8 cellular contexts compared by ENCODE assay signal in the genomic region with DNA sequence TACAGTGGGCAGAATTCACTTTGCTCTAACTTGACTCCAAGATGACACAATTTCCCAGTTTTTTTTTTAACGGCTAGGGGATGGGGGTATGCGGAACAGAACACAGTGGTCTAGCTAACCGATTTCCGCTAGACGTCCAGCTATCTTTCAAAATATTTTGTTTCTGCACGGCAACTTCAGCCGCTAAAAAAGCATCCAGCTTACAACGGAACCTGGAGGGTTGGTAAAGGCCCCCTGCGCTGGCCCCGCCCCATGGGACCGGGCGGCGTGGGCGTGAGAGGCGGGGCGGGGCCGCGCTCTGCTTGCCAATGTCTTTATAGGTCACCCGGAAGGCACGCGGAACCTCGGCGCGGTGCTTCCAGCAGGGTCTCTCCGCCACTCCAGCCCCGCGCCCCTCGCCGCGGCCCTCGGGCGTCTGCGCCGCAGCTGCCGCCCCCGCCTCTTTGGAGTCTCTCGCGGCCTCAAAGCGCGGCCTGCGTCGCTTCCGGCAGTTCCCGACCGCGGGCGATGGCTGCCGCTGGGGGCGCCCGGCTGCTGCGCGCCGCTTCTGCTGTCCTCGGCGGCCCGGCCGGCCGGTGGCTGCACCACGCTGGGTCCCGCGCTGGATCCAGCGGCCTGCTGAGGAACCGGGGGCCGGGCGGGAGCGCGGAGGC. TPM values are rescaled to one million over a fixed set of nuclear protein-coding genes. Genes with fewer than 3 reads are reported as not detected.
DNase-seq lines count a peak whose midpoint lies in the region; ATAC-seq lines count a peak whose summit lies in the region.

A gene with protein sequence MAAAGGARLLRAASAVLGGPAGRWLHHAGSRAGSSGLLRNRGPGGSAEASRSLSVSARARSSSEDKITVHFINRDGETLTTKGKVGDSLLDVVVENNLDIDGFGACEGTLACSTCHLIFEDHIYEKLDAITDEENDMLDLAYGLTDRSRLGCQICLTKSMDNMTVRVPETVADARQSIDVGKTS (plus strand): TSS at position 335 of the 653 bp plus-strand sequence. CDS start 173 bp downstream, at position 508.

- H3K4me1 ChIP-seq in endocrine pancreas (ENCODE audit: control insufficient read depth, insufficient read depth, low read length) = peaks cover 7% of the 10 kb centered on the region

- peak within 1 kb of the TSS; percentile 77 for H3K4me3 ChIP-seq in endocrine pancreas (ENCODE audit: control insufficient read depth, insufficient read depth, low read length)

- H3K36me3 ChIP-seq in endocrine pancreas (ENCODE audit: control insufficient read depth, insufficient read depth, low read length) = no peaks in the 10 kb centered on the region

- ATAC-seq in GM19397 (IDR thresholded peaks at IDR 0.05; ENCODE audit: unreplicated experiment) (peak; percentile 90), HG03565 (IDR thresholded peaks at IDR 0.05; ENCODE audit: unreplicated experiment) (peak; percentile 82)

- DNase-seq in COLO668 (lab: John Stamatoyannopoulos, UW; ENCODE audit: unreplicated experiment) = peak; percentile 95
- DNase-seq in NOMO-1 (lab: John Stamatoyannopoulos, UW; ENCODE audit: unreplicated experiment in 2 of 2) = peak; percentile 78 to 90
- DNase-seq in activated CD8-positive, alpha-beta memory T cell treated with anti-CD3 and anti-CD28 coated beads for 48 hours (ENCODE audit: low read depth in 2 of 3, low spot score in 2 of 3) = peak; percentile 66 to 82 (median 79)
- DNase-seq in mesenteric fat pad (ENCODE audit: low spot score) = peak; percentile 94
- DNase-seq in stimulated activated CD8-positive, alpha-beta memory T cell treated with anti-CD3 and anti-CD28 coated beads, Interleukin-15, amount 100 ng/mL, for 24 hours (ENCODE audit: low read depth) = peak; percentile 71

- H3K9me3 ChIP-seq in endocrine pancreas (ENCODE audit: control insufficient read depth, low read length) = no peaks in the 10 kb centered on the region

- peak within 1 kb of the TSS; percentile 99 for H3K9ac ChIP-seq in endocrine pancreas (ENCODE audit: control insufficient read depth, insufficient read depth, low read length)

- H3K27me3 ChIP-seq in endocrine pancreas (ENCODE audit: control insufficient read depth, insufficient read depth, low read length) = no peaks in the 10 kb centered on the region

RNA-seq across cellular contexts. Expression of the gene that starts here (rescaled TPM):
- total RNA-seq in mesenteric fat pad = 12.5 TPM

Comparison
In these comparisons a context has a peak if more than half of its experiments do, and no peak if none do; other contexts are left out.
1. Peak in every context shown above with its lines: DNase-seq, ATAC-seq and H3K4me3 ChIP-seq.